ENCODE assay signal across 10 cellular contexts in the genomic region with DNA sequence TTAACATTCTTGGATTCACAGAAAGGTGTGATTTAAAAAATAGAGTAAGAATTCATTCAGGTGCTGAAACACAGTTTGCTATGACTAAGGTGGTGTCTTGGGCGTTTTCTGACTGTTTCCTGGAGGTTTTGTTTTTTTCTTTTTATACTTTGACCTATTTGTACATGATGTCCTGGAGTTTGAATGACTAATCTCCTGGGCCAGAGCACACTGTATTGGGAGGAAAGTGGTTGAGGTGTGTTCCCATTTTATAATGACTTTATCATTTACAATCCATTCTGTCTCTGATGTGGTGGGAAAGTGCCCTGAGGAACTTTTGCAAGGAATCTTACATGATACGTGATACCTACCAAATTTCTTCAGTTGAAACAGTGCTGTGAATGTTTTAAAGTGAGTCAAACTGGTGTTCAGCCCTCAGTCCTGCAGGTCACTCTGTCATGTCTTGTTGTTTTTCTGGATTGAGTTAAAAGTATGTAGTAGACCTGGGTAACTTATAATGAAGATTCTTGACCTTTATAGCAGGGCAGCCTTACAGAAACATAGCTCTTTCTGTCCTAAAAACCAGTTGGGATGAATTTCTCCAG.
DNase-seq lines count a peak whose midpoint lies in the region; ATAC-seq, FAIRE-seq and TF ChIP-seq lines count a peak whose summit lies in the region.
"Had no signal": no experiment of that assay in that cellular context is flagged by ENCODE, and none has a peak within 500 bp of the region (broad histone marks: within the 10 kb centered on the region; RNA-seq: fewer than 3 reads in every experiment).

No MANE protein-coding gene starts in this region.

- FAIRE-seq in pancreas (lab: Jason Lieb, UNC), result no peak

- H3K4me1 ChIP-seq in esophagus (ENCODE audit: control insufficient read depth in 2 of 2, insufficient read depth in 2 of 2, low read length in 1 of 2), result peaks cover 0 to 2% of the 10 kb centered on the region in 2 donors
- H3K4me1 ChIP-seq in pancreas, result peaks cover 4 to 11% (median 7%) of the 10 kb centered on the region in 3 donors

- DNase-seq in EL (peak; percentile 12), WTC11 (ENCODE audit: low spot score) (no peak), pancreas (no peak), HuH-7.5 (ENCODE audit: low spot score) (no peak), NCI-H2171 treated with DMSO at 0.1 percent for 48 hours (lab: John Stamatoyannopoulos, UW) (no peak)
- DNase-seq: DMS79 treated with DMSO at 0.1 percent for 48 hours, NCI-H526 treated with DMSO at 0.1 percent for 48 hours had no signal

- CTCF ChIA-PET in WTC11 (lab: Charles Lee), result no interaction called here

- H3K4me1 Mint-ChIP-seq in WTC11, result no peaks in the 10 kb centered on the region; the same call in none of the 2 replicates

- intact Hi-C loops in pancreas (cut with DNase I), result no loop called here

- H3K27ac Mint-ChIP-seq in WTC11, result peak overlapping the region; percentile 21; the same call in 1 of the 2 replicates

- H3K27me3 ChIP-seq in esophagus (ENCODE audit: control insufficient read depth in 1 of 2, insufficient read depth in 2 of 2, low read length in 2 of 2) (no peaks in the 10 kb centered on the region), pancreas (no peaks in the 10 kb centered on the region)

- no peaks in the 10 kb centered on the region for H3K27me3 Mint-ChIP-seq in WTC11 (ENCODE audit: low read depth)

- peaks cover 0 to 5% of the 10 kb centered on the region in 2 donors for H3K36me3 ChIP-seq in esophagus (ENCODE audit: control insufficient read depth in 2 of 2, insufficient read depth in 2 of 2, low read length in 1 of 2)
- peaks cover 0 to 11% (median 0%) of the 10 kb centered on the region in 3 donors for H3K36me3 ChIP-seq in pancreas

- no peak for ATAC-seq in WTC11
- peak; percentile 74 to 82 (median 78) for ATAC-seq in pancreas
- no peak for ATAC-seq in HG02938 (IDR thresholded peaks at IDR 0.05; ENCODE audit: unreplicated experiment)
- no peak for ATAC-seq in HG02763 (IDR thresholded peaks at IDR 0.05; ENCODE audit: unreplicated experiment)

- H3K9me3 ChIP-seq in esophagus (ENCODE audit: control insufficient read depth in 2 of 2, insufficient read depth in 1 of 2, low read depth in 1 of 2, low read length in 1 of 2), result no peaks in the 10 kb centered on the region
- H3K9me3 ChIP-seq in pancreas, result no peaks in the 10 kb centered on the region

- H3K36me3 Mint-ChIP-seq in WTC11, result peaks cover 16% of the 10 kb centered on the region

- H3K9me3 Mint-ChIP-seq in WTC11, result no peaks in the 10 kb centered on the region

- POLR2A ChIA-PET in WTC11 (lab: Charles Lee), result no interaction called here

- H3K4me3 ChIP-seq in esophagus (ENCODE audit: low read depth in 1 of 2, low read length in 2 of 2) (no peak overlapping the region), pancreas (no peak overlapping the region)

- H3K4me3 Mint-ChIP-seq in WTC11, result no peak overlapping the region

- peak overlapping the region; percentile 61 to 77 for H3K27ac ChIP-seq in esophagus (ENCODE audit: low read depth in 2 of 2, low read length in 1 of 2)
- peak overlapping the region in 1 of 4 donors; percentile 35 for H3K27ac ChIP-seq in pancreas

- whole genome bisulfite sequencing in esophagus, 2 donors, result 32 to 34% methylated on average over 2 of the region's 2 CpGs
- WGBS in pancreas, 2 donors, result 54 to 59% methylated on average over 2 of the region's 2 CpGs

- TF ChIP-seq CTCF in WTC11 (IDR thresholded peaks at IDR 0.05) (no peak), pancreas (IDR thresholded peaks at IDR 0.05) (no peak)

TF ChIP-seq in WTC11, 78 proteins besides CTCF, POLR2A, EP300 and RAD21 (continues in another document):
- TF ChIP-seq MYBL2 (CRISPR knock-in tag; IDR thresholded peaks at IDR 0.05) (no peak), PRRX2 (CRISPR knock-in tag; IDR thresholded peaks at IDR 0.05) (no peak), SP1 (CRISPR knock-in tag; conservative IDR thresholded peaks at IDR 0.05) (no peak), OVOL2 (CRISPR knock-in tag; IDR thresholded peaks at IDR 0.05; ENCODE audit: borderline replicate concordance) (no peak), FOXP1 (CRISPR knock-in tag; IDR thresholded peaks at IDR 0.05; ENCODE audit: borderline replicate concordance) (no peak), ETV6 (CRISPR knock-in tag; IDR thresholded peaks at IDR 0.05) (no peak), CREM (CRISPR knock-in tag; IDR thresholded peaks at IDR 0.05) (no peak), JUN (CRISPR knock-in tag; IDR thresholded peaks at IDR 0.05) (no peak), ESRRA (CRISPR knock-in tag; IDR thresholded peaks at IDR 0.05; ENCODE audit: borderline replicate concordance) (no peak), SMAD3 (CRISPR knock-in tag; IDR thresholded peaks at IDR 0.05; ENCODE audit: borderline replicate concordance) (no peak), FOXK1 (CRISPR knock-in tag; IDR thresholded peaks at IDR 0.05) (no peak), ZBTB21 (CRISPR knock-in tag; IDR thresholded peaks at IDR 0.05; ENCODE audit: borderline replicate concordance) (no peak)
- TF ChIP-seq, protein P1, sequence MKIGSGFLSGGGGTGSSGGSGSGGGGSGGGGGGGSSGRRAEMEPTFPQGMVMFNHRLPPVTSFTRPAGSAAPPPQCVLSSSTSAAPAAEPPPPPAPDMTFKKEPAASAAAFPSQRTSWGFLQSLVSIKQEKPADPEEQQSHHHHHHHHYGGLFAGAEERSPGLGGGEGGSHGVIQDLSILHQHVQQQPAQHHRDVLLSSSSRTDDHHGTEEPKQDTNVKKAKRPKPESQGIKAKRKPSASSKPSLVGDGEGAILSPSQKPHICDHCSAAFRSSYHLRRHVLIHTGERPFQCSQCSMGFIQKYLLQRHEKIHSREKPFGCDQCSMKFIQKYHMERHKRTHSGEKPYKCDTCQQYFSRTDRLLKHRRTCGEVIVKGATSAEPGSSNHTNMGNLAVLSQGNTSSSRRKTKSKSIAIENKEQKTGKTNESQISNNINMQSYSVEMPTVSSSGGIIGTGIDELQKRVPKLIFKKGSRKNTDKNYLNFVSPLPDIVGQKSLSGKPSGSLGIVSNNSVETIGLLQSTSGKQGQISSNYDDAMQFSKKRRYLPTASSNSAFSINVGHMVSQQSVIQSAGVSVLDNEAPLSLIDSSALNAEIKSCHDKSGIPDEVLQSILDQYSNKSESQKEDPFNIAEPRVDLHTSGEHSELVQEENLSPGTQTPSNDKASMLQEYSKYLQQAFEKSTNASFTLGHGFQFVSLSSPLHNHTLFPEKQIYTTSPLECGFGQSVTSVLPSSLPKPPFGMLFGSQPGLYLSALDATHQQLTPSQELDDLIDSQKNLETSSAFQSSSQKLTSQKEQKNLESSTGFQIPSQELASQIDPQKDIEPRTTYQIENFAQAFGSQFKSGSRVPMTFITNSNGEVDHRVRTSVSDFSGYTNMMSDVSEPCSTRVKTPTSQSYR (CRISPR knock-in tag; IDR thresholded peaks at IDR 0.05), result no peak
- TF ChIP-seq, protein P2, sequence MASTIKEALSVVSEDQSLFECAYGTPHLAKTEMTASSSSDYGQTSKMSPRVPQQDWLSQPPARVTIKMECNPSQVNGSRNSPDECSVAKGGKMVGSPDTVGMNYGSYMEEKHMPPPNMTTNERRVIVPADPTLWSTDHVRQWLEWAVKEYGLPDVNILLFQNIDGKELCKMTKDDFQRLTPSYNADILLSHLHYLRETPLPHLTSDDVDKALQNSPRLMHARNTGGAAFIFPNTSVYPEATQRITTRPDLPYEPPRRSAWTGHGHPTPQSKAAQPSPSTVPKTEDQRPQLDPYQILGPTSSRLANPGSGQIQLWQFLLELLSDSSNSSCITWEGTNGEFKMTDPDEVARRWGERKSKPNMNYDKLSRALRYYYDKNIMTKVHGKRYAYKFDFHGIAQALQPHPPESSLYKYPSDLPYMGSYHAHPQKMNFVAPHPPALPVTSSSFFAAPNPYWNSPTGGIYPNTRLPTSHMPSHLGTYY (CRISPR knock-in tag; IDR thresholded peaks at IDR 0.05), result no peak
- TF ChIP-seq, protein P3, sequence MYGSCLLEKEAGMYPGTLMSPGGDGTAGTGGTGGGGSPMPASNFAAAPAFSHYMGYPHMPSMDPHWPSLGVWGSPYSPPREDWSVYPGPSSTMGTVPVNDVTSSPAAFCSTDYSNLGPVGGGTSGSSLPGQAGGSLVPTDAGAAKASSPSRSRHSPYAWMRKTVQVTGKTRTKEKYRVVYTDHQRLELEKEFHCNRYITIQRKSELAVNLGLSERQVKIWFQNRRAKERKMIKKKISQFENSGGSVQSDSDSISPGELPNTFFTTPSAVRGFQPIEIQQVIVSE (CRISPR knock-in tag; IDR thresholded peaks at IDR 0.05; ENCODE audit: borderline replicate concordance), result no peak
- TF ChIP-seq, protein P4, sequence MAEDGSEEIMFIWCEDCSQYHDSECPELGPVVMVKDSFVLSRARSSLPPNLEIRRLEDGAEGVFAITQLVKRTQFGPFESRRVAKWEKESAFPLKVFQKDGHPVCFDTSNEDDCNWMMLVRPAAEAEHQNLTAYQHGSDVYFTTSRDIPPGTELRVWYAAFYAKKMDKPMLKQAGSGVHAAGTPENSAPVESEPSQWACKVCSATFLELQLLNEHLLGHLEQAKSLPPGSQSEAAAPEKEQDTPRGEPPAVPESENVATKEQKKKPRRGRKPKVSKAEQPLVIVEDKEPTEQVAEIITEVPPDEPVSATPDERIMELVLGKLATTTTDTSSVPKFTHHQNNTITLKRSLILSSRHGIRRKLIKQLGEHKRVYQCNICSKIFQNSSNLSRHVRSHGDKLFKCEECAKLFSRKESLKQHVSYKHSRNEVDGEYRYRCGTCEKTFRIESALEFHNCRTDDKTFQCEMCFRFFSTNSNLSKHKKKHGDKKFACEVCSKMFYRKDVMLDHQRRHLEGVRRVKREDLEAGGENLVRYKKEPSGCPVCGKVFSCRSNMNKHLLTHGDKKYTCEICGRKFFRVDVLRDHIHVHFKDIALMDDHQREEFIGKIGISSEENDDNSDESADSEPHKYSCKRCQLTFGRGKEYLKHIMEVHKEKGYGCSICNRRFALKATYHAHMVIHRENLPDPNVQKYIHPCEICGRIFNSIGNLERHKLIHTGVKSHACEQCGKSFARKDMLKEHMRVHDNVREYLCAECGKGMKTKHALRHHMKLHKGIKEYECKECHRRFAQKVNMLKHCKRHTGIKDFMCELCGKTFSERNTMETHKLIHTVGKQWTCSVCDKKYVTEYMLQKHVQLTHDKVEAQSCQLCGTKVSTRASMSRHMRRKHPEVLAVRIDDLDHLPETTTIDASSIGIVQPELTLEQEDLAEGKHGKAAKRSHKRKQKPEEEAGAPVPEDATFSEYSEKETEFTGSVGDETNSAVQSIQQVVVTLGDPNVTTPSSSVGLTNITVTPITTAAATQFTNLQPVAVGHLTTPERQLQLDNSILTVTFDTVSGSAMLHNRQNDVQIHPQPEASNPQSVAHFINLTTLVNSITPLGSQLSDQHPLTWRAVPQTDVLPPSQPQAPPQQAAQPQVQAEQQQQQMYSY (CRISPR knock-in tag; IDR thresholded peaks at IDR 0.05), result no peak

Comparison
In these comparisons a context has a peak if more than half of its experiments do, and no peak if none do; other contexts are left out.
1. ATAC-seq: peak in pancreas (4 of 4); none in WTC11 (single experiment), HG02938 (single experiment) and HG02763 (single experiment).